Comparison of ENCODE assay signal across 27 cellular contexts in the genomic region with DNA sequence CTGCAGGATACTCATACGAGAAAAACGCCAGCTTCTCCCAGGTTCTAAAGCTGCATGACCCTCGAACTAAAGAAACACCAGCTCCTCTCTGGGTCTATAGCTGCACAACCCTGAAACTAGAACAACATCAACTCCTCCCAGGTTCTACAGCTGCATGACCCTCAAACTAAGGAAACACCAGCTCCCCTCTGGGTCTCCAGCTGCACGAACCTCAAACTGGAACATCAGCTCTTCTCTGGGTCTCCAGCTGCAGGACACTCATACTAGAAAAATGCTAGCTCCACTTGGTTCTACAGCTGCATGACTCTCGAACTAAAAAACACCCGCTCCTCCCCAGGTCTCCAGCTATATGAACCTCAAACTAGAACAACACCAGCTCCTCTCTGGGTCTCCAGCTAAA.
"Had no signal": no experiment of that assay in that cellular context is flagged by ENCODE, and none has a peak within 500 bp of the region (broad histone marks: within the 10 kb centered on the region; RNA-seq: fewer than 3 reads in every experiment).

No MANE protein-coding gene starts in this region.

- H2AFZ ChIP-seq: neural progenitor cell, parathyroid adenoma had no signal

- H3K79me2 ChIP-seq: parathyroid adenoma had no signal

- H3K36me3 Mint-ChIP-seq: stimulated activated effector memory CD8-positive, alpha-beta T cell treated with anti-CD3 and anti-CD28 coated beads, Interleukin-12 subunit alpha, Interleukin-12 subunit beta, amount 100 ng/mL, for 72 hours; stimulated activated naive B cell treated with anti-CD40 and anti-IgM and Interleukin-4, amounts not matched to agents 10 μg/mL and 1 μg/mL and 100 μg/mL, for 72 hours had no signal

- H3K4me3 ChIP-seq: neural progenitor cell, ovary, psoas muscle, right lobe of liver, sigmoid colon, stomach, thoracic aorta, thyroid gland, tibial nerve, upper lobe of left lung, vagina had no signal

- H3K27ac Mint-ChIP-seq: nephron; neural progenitor cell; progenitor cell of endocrine pancreas; stimulated activated effector memory CD8-positive, alpha-beta T cell treated with anti-CD3 and anti-CD28 coated beads, Interleukin-12 subunit alpha, Interleukin-12 subunit beta, amount 100 ng/mL, for 72 hours; stimulated activated naive B cell treated with anti-CD40 and anti-IgM and Interleukin-4, amounts not matched to agents 10 μg/mL and 1 μg/mL and 100 μg/mL, for 72 hours; stimulated activated naive CD8-positive, alpha-beta T cell treated with anti-CD3 and anti-CD28 coated beads, Interleukin-15, Interleukin-2, amounts not matched to agents 100 ng/mL and 50 ng/mL, for 24 hours had no signal

- H3K4me1 Mint-ChIP-seq: nephron; neural progenitor cell; stimulated activated naive B cell treated with anti-CD40 and anti-IgM and Interleukin-4, amounts not matched to agents 10 μg/mL and 1 μg/mL and 100 μg/mL, for 72 hours had no signal

- H3K27me3 ChIP-seq: neural progenitor cell, ovary, right lobe of liver, sigmoid colon, stomach, thyroid gland, tibial nerve, upper lobe of left lung, vagina had no signal

- ATAC-seq: psoas muscle; right cardiac atrium; right lobe of liver; stimulated activated effector memory CD8-positive, alpha-beta T cell treated with anti-CD3 and anti-CD28 coated beads, Interleukin-12 subunit alpha, Interleukin-12 subunit beta, amount 100 ng/mL, for 72 hours; stimulated activated naive B cell treated with anti-CD40 and anti-IgM and Interleukin-4, amounts not matched to agents 10 μg/mL and 1 μg/mL and 100 μg/mL, for 72 hours had no signal

- H3K9ac ChIP-seq: neural progenitor cell, parathyroid adenoma had no signal

- H3K36me3 ChIP-seq: neural progenitor cell, ovary, right lobe of liver, sigmoid colon, stomach, thoracic aorta, thyroid gland, tibial nerve, upper lobe of left lung, vagina had no signal

- H3K4me2 ChIP-seq: neural progenitor cell had no signal

- DNase-seq: occipital lobe; ovary; posterior cingulate gyrus; psoas muscle; right cardiac atrium; right lobe of liver; sigmoid colon; small intestine; stimulated activated CD4-positive, alpha-beta T cell treated with anti-CD3 and anti-CD28 coated beads, Interleukin-15, amount 100 ng/mL, for 24 hours; stimulated activated CD4-positive, alpha-beta T cell treated with anti-CD3 and anti-CD28 coated beads, Interleukin-2, amount 100 ng/mL, for 24 hours; stimulated activated CD4-positive, alpha-beta T cell treated with anti-CD3 and anti-CD28 coated beads, Interleukin-2, amount 100 ng/mL, for 48 hours; stimulated activated CD4-positive, alpha-beta T cell treated with anti-CD3 and anti-CD28 coated beads, Interleukin-4, amount 100 ng/mL, for 24 hours; stimulated activated naive B cell treated with anti-CD40 and anti-IgM and Interleukin-4, amounts not matched to agents 10 μg/mL and 1 μg/mL and 100 μg/mL, for 72 hours; stimulated activated naive CD4-positive, alpha-beta T cell treated with Interleukin-2 at 50 U/mL for 16 hours; stomach; thyroid gland; trophoblast cell; upper lobe of left lung had no signal

- H3K4me1 ChIP-seq: neural progenitor cell, parathyroid adenoma, psoas muscle, right lobe of liver, sigmoid colon, stomach, thyroid gland, tibial nerve, upper lobe of left lung, vagina had no signal

- H3K27ac ChIP-seq: neural progenitor cell, ovary, parathyroid adenoma, psoas muscle, right lobe of liver, sigmoid colon, stomach, thoracic aorta, thyroid gland, tibial nerve, upper lobe of left lung, vagina had no signal

- H3K9me3 ChIP-seq: ovary, psoas muscle, right lobe of liver, thoracic aorta, thyroid gland, tibial nerve, vagina had no signal

- H3K27me3 Mint-ChIP-seq: progenitor cell of endocrine pancreas; stimulated activated naive B cell treated with anti-CD40 and anti-IgM and Interleukin-4, amounts not matched to agents 10 μg/mL and 1 μg/mL and 100 μg/mL, for 72 hours; stimulated activated naive CD8-positive, alpha-beta T cell treated with anti-CD3 and anti-CD28 coated beads, Interleukin-15, Interleukin-2, amounts not matched to agents 100 ng/mL and 50 ng/mL, for 24 hours had no signal

- H3K4me3 Mint-ChIP-seq: nephron; neural progenitor cell; stimulated activated effector memory CD8-positive, alpha-beta T cell treated with anti-CD3 and anti-CD28 coated beads, Interleukin-12 subunit alpha, Interleukin-12 subunit beta, amount 100 ng/mL, for 72 hours; stimulated activated naive B cell treated with anti-CD40 and anti-IgM and Interleukin-4, amounts not matched to agents 10 μg/mL and 1 μg/mL and 100 μg/mL, for 72 hours; stimulated activated naive CD8-positive, alpha-beta T cell treated with anti-CD3 and anti-CD28 coated beads, Interleukin-15, Interleukin-2, amounts not matched to agents 100 ng/mL and 50 ng/mL, for 24 hours had no signal
